In the genomic region with DNA sequence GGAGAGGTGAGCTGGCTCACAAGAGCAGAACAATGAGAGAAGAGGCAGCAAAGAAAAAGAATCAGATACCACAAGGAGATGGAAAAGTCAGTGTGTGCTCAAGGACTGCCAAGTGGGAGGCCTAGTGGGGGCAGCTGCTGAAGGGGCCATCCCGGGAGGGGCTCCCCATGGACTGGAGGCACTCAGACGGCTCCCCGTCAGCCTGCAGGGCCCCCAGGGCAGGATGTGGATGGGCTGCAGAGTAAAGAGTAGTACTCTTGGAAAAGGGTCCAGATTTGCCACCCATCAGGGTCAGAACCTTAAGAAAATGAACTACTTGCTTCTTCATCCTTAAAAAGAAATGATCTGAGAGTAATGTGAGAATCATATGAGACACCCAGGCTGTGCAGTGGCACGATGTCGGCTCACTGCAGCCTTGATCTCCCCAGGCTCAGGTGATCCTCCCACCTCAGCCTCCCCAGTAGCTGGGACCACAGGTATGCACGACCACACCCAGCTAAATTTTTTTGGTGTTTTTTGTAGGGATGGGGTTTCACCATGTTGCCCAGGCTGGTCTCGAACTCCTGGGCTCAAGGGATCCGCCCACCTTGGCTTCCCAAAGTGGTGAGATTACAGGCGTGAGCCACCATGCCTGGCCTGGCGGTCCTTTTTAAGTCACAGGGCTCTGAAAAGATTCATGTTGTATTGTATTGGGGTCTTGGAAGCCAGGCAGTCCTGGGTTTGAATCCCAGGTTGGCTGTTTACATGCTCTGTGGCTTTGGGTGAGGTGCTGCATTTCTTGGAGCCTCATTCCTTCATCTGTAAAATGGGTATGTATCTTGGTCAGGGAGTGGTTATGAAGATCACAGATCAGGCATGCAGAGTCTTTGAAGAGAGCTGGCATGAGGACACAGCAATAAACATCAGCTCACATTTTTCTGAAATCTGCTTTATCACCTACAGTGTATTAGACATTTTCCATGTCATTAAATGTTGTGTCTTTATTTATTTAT, we compare ENCODE assay signal across 1 cellular context.
TF ChIP-seq lines count a peak whose summit lies in the region.

No MANE protein-coding gene starts in this region.

TF ChIP-seq in HepG2, 621 proteins besides CTCF, POLR2A, EP300 and RAD21:
- 0 out of 2 replicates have a peak, but pooled peaks have one; percentile 37 for TF ChIP-seq ZNF704 (CRISPR knock-in tag; IDR thresholded peaks at IDR 0.05; ENCODE audit: borderline replicate concordance)
- no peak for TF ChIP-seq ZNF10 (CRISPR knock-in tag; IDR thresholded peaks at IDR 0.05; ENCODE audit: borderline replicate concordance, low read depth)
- TF ChIP-seq, protein P1, sequence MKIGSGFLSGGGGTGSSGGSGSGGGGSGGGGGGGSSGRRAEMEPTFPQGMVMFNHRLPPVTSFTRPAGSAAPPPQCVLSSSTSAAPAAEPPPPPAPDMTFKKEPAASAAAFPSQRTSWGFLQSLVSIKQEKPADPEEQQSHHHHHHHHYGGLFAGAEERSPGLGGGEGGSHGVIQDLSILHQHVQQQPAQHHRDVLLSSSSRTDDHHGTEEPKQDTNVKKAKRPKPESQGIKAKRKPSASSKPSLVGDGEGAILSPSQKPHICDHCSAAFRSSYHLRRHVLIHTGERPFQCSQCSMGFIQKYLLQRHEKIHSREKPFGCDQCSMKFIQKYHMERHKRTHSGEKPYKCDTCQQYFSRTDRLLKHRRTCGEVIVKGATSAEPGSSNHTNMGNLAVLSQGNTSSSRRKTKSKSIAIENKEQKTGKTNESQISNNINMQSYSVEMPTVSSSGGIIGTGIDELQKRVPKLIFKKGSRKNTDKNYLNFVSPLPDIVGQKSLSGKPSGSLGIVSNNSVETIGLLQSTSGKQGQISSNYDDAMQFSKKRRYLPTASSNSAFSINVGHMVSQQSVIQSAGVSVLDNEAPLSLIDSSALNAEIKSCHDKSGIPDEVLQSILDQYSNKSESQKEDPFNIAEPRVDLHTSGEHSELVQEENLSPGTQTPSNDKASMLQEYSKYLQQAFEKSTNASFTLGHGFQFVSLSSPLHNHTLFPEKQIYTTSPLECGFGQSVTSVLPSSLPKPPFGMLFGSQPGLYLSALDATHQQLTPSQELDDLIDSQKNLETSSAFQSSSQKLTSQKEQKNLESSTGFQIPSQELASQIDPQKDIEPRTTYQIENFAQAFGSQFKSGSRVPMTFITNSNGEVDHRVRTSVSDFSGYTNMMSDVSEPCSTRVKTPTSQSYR (CRISPR knock-in tag; IDR thresholded peaks at IDR 0.05; ENCODE audit: borderline replicate concordance) = no peak
- TF ChIP-seq ZNF24 (IDR thresholded peaks at IDR 0.05) = no peak
- TF ChIP-seq, protein P2, sequence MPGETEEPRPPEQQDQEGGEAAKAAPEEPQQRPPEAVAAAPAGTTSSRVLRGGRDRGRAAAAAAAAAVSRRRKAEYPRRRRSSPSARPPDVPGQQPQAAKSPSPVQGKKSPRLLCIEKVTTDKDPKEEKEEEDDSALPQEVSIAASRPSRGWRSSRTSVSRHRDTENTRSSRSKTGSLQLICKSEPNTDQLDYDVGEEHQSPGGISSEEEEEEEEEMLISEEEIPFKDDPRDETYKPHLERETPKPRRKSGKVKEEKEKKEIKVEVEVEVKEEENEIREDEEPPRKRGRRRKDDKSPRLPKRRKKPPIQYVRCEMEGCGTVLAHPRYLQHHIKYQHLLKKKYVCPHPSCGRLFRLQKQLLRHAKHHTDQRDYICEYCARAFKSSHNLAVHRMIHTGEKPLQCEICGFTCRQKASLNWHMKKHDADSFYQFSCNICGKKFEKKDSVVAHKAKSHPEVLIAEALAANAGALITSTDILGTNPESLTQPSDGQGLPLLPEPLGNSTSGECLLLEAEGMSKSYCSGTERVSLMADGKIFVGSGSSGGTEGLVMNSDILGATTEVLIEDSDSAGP (CRISPR knock-in tag; IDR thresholded peaks at IDR 0.05; ENCODE audit: borderline replicate concordance) = peak; percentile 21; the same call in 1 of the 2 replicates
- TF ChIP-seq, protein P3, sequence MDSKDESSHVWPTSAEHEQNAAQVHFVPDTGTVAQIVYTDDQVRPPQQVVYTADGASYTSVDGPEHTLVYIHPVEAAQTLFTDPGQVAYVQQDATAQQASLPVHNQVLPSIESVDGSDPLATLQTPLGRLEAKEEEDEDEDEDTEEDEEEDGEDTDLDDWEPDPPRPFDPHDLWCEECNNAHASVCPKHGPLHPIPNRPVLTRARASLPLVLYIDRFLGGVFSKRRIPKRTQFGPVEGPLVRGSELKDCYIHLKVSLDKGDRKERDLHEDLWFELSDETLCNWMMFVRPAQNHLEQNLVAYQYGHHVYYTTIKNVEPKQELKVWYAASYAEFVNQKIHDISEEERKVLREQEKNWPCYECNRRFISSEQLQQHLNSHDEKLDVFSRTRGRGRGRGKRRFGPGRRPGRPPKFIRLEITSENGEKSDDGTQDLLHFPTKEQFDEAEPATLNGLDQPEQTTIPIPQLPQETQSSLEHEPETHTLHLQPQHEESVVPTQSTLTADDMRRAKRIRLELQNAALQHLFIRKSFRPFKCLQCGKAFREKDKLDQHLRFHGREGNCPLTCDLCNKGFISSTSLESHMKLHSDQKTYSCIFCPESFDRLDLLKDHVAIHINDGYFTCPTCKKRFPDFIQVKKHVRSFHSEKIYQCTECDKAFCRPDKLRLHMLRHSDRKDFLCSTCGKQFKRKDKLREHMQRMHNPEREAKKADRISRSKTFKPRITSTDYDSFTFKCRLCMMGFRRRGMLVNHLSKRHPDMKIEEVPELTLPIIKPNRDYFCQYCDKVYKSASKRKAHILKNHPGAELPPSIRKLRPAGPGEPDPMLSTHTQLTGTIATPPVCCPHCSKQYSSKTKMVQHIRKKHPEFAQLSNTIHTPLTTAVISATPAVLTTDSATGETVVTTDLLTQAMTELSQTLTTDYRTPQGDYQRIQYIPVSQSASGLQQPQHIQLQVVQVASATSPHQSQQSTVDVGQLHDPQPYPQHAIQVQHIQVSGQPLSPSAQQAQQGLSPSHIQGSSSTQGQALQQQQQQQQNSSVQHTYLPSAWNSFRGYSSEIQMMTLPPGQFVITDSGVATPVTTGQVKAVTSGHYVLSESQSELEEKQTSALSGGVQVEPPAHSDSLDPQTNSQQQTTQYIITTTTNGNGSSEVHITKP (CRISPR knock-in tag; IDR thresholded peaks at IDR 0.05; ENCODE audit: low read depth) = no peak
- TF ChIP-seq ZNF629 (CRISPR knock-in tag; conservative IDR thresholded peaks at IDR 0.05) = peak; percentile 94
- no peak for TF ChIP-seq NFYB (CRISPR knock-in tag; IDR thresholded peaks at IDR 0.05)
- TF ChIP-seq MIER2 (CRISPR knock-in tag; IDR thresholded peaks at IDR 0.05) = no peak
- TF ChIP-seq, protein P4, sequence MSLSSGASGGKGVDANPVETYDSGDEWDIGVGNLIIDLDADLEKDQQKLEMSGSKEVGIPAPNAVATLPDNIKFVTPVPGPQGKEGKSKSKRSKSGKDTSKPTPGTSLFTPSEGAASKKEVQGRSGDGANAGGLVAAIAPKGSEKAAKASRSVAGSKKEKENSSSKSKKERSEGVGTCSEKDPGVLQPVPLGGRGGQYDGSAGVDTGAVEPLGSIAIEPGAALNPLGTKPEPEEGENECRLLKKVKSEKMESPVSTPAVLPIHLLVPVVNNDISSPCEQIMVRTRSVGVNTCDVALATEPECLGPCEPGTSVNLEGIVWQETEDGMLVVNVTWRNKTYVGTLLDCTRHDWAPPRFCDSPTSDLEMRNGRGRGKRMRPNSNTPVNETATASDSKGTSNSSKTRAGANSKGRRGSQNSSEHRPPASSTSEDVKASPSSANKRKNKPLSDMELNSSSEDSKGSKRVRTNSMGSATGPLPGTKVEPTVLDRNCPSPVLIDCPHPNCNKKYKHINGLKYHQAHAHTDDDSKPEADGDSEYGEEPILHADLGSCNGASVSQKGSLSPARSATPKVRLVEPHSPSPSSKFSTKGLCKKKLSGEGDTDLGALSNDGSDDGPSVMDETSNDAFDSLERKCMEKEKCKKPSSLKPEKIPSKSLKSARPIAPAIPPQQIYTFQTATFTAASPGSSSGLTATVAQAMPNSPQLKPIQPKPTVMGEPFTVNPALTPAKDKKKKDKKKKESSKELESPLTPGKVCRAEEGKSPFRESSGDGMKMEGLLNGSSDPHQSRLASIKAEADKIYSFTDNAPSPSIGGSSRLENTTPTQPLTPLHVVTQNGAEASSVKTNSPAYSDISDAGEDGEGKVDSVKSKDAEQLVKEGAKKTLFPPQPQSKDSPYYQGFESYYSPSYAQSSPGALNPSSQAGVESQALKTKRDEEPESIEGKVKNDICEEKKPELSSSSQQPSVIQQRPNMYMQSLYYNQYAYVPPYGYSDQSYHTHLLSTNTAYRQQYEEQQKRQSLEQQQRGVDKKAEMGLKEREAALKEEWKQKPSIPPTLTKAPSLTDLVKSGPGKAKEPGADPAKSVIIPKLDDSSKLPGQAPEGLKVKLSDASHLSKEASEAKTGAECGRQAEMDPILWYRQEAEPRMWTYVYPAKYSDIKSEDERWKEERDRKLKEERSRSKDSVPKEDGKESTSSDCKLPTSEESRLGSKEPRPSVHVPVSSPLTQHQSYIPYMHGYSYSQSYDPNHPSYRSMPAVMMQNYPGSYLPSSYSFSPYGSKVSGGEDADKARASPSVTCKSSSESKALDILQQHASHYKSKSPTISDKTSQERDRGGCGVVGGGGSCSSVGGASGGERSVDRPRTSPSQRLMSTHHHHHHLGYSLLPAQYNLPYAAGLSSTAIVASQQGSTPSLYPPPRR (CRISPR knock-in tag; IDR thresholded peaks at IDR 0.05; ENCODE audit: borderline replicate concordance) = 0 out of 2 replicates have a peak, but pooled peaks have one; percentile 6
- TF ChIP-seq ZMYM3 (CRISPR knock-in tag; IDR thresholded peaks at IDR 0.05) = peak; percentile 47; the same call in 1 of the 2 replicates
- TF ChIP-seq FOXO1 (CRISPR knock-in tag; IDR thresholded peaks at IDR 0.05) = 0 out of 2 replicates have a peak, but pooled peaks have one; percentile 16
